Comparison of ENCODE assay signal across 1 cellular context in genomic region chr7:92750961-92751360, GRCh38.
TF ChIP-seq lines count a peak whose summit lies in the region.

No MANE protein-coding gene starts in this region.

TF ChIP-seq in IMR-90, 13 proteins besides CTCF, POLR2A, EP300 and RAD21:
- TF ChIP-seq BHLHE40 (IDR thresholded peaks at IDR 0.05; ENCODE audit: low read depth, low read length) (no peak), USF2 (IDR thresholded peaks at IDR 0.05; ENCODE audit: low read depth, low read length) (no peak), RFX5 (IDR thresholded peaks at IDR 0.05; ENCODE audit: low read depth, low read length) (no peak), NFE2L2 (IDR thresholded peaks at IDR 0.05; ENCODE audit: low read depth, low read length) (no peak), SMC3 (IDR thresholded peaks at IDR 0.05; ENCODE audit: low read depth, low read length) (no peak), CEBPB (IDR thresholded peaks at IDR 0.05; ENCODE audit: low read depth, low read length) (no peak), MAFK (IDR thresholded peaks at IDR 0.05; ENCODE audit: low read depth, low read length) (no peak), RCOR1 (IDR thresholded peaks at IDR 0.05; ENCODE audit: insufficient replicate concordance, low read length) (no peak), ELK1 (IDR thresholded peaks at IDR 0.05; ENCODE audit: borderline replicate concordance, low read depth, low read length) (no peak), CHD1 (IDR thresholded peaks at IDR 0.05; ENCODE audit: low read depth, low read length) (no peak), FOS (IDR thresholded peaks at IDR 0.05; ENCODE audit: low read depth, low read length) (no peak), MXI1 (IDR thresholded peaks at IDR 0.05; ENCODE audit: borderline replicate concordance, low read depth, low read length) (no peak), MAZ (IDR thresholded peaks at IDR 0.05; ENCODE audit: borderline replicate concordance, low read depth, low read length) (no peak)
